18 cellular contexts compared by ENCODE assay signal in the genomic region with DNA sequence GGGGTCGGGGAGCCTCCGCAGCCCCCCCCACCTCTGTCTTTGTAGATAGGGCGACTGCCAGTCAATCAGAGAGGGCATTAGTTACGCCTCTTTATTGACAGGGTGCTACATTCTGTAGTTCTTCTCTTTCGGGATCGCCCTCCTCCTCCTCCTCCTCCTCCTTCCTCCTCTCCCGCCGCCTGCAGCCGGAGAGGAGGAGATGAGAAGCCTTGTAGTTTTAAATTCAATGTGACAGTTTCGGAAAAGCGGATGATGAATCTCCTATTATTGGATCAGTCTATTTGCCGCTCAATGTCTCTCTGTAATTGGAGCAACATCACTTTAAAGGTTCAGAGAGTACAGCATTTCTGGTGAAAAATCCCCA. TPM values are rescaled to one million over a fixed set of nuclear protein-coding genes. Genes with fewer than 3 reads are reported as not detected.
DNase-seq lines count a peak whose midpoint lies in the region; ATAC-seq and TF ChIP-seq lines count a peak whose summit lies in the region.
"Had no signal": no experiment of that assay in that cellular context is flagged by ENCODE, and none has a peak within 500 bp of the region (broad histone marks: within the 10 kb centered on the region; RNA-seq: fewer than 3 reads in every experiment).

No MANE protein-coding gene starts in this region.

- POLR2A ChIA-PET in A673 (lab: Charles Lee; ENCODE audit: low non-redundant PET), result no interaction called here
- POLR2A ChIA-PET in CD4-positive, alpha-beta memory T cell (lab: Charles Lee; ENCODE audit: partially characterized antibody), result no interaction called here
- POLR2A ChIA-PET in naive thymus-derived CD4-positive, alpha-beta T cell (lab: Charles Lee), result no interaction called here

- no peak for TF ChIP-seq EP300 in stomach (IDR thresholded peaks at IDR 0.05)

- no peak overlapping the region for H3K27ac ChIP-seq in A673 (ENCODE audit: low read depth, low read length, poor library complexity, severe bottlenecking)
- no peak overlapping the region for H3K27ac ChIP-seq in CD4-positive, alpha-beta memory T cell (ENCODE audit: low read depth, low read length)
- no peak overlapping the region for H3K27ac ChIP-seq in naive thymus-derived CD4-positive, alpha-beta T cell (ENCODE audit: low read depth, low read length)
- no peak overlapping the region for H3K27ac ChIP-seq in stomach
- H3K27ac ChIP-seq: cardiac muscle cell, transverse colon had no signal

- H3K4me1 Mint-ChIP-seq in CD4-positive, alpha-beta memory T cell, result peaks cover 12 to 28% (median 19%) of the 10 kb centered on the region in 4 donors
- peaks cover 2% of the 10 kb centered on the region for H3K4me1 Mint-ChIP-seq in activated T-helper 2 cell treated with anti-CD3 and anti-CD28 coated beads, Interferon-gamma antibody, Interleukin-2, Interleukin-4, amounts not matched to agents 10 μg/mL and 5 μg/mL and 100 μg/mL, durations not matched to agents 14 hours and 24 hours and 36 hours (ENCODE audit: low read depth)
- H3K4me1 Mint-ChIP-seq in naive thymus-derived CD4-positive, alpha-beta T cell, result peaks cover 19 to 46% (median 36%) of the 10 kb centered on the region in 7 donors

- no TSS peak for BruUV-seq in A673 (replicated peaks; lab: Mats Ljungman, UMichigan)

- H3K9me3 ChIP-seq in A673 (ENCODE audit: low read depth, low read length, poor library complexity, severe bottlenecking) (no peaks in the 10 kb centered on the region), stomach (no peaks in the 10 kb centered on the region)
- no peaks in the 10 kb centered on the region for H3K9me3 ChIP-seq in CD4-positive, alpha-beta memory T cell (ENCODE audit: control insufficient read depth in 1 of 2, low read length in 2 of 2)
- no peaks in the 10 kb centered on the region for H3K9me3 ChIP-seq in naive thymus-derived CD4-positive, alpha-beta T cell (ENCODE audit: control insufficient read depth in 2 of 3, low read length in 3 of 3)
- H3K9me3 ChIP-seq: transverse colon had no signal

- no peak for TF ChIP-seq POLR2A in stomach (IDR thresholded peaks at IDR 0.05)

- TF ChIP-seq CTCF in A673 (conservative IDR thresholded peaks at IDR 0.05; ENCODE audit: low read depth, low read length), result no peak
- no peak for TF ChIP-seq CTCF in stomach (IDR thresholded peaks at IDR 0.05)

- peaks cover 38% of the 10 kb centered on the region in 2 donors for H3K27me3 Mint-ChIP-seq in CD4-positive, alpha-beta memory T cell
- H3K27me3 Mint-ChIP-seq in activated T-helper 2 cell treated with anti-CD3 and anti-CD28 coated beads, Interferon-gamma antibody, Interleukin-2, Interleukin-4, amounts not matched to agents 10 μg/mL and 5 μg/mL and 100 μg/mL, durations not matched to agents 14 hours and 24 hours and 36 hours (ENCODE audit: low read depth), result peaks cover 51% of the 10 kb centered on the region
- peaks cover 52 to 66% (median 59%) of the 10 kb centered on the region in 5 donors for H3K27me3 Mint-ChIP-seq in naive thymus-derived CD4-positive, alpha-beta T cell

- CTCF ChIA-PET in A673 (lab: Charles Lee), result no interaction called here
- CTCF ChIA-PET in CD4-positive, alpha-beta memory T cell (lab: Charles Lee; ENCODE audit: partially characterized antibody), result no interaction called here
- CTCF ChIA-PET in naive thymus-derived CD4-positive, alpha-beta T cell (lab: Charles Lee), result no interaction called here

- H3K27me3 ChIP-seq in A673 (replicated peaks; ENCODE audit: insufficient read depth, low read depth, low read length, poor library complexity) (peaks cover 36% of the 10 kb centered on the region), stomach (peaks cover 71 to 100% (median 96%) of the 10 kb centered on the region in 3 donors)
- H3K27me3 ChIP-seq in CD4-positive, alpha-beta memory T cell (ENCODE audit: insufficient read depth, low read length), result peaks cover 50% of the 10 kb centered on the region
- H3K27me3 ChIP-seq in naive thymus-derived CD4-positive, alpha-beta T cell (ENCODE audit: control insufficient read depth in 2 of 2, insufficient read depth in 2 of 2, low read length in 2 of 2), result peaks cover 10 to 36% of the 10 kb centered on the region in 2 donors

- peaks cover 64% of the 10 kb centered on the region for H3K4me1 ChIP-seq in A673 (ENCODE audit: insufficient read depth, low read length, poor library complexity, severe bottlenecking)
- peaks cover 19% of the 10 kb centered on the region for H3K4me1 ChIP-seq in CD4-positive, alpha-beta memory T cell (ENCODE audit: insufficient read depth, low read length)
- H3K4me1 ChIP-seq in naive thymus-derived CD4-positive, alpha-beta T cell (ENCODE audit: control insufficient read depth in 2 of 2, insufficient read depth in 2 of 2, low read length in 2 of 2), result peaks cover 0 to 11% of the 10 kb centered on the region in 2 donors
- H3K4me1 ChIP-seq in stomach, result peaks cover 9 to 62% (median 36%) of the 10 kb centered on the region in 4 donors

- H3K36me3 ChIP-seq in A673 (ENCODE audit: insufficient read depth, low read length, poor library complexity, severe bottlenecking) (no peaks in the 10 kb centered on the region), stomach (no peaks in the 10 kb centered on the region)
- no peaks in the 10 kb centered on the region for H3K36me3 ChIP-seq in CD4-positive, alpha-beta memory T cell (ENCODE audit: insufficient read depth, low read length)
- H3K36me3 ChIP-seq in naive thymus-derived CD4-positive, alpha-beta T cell (ENCODE audit: control insufficient read depth in 2 of 3, insufficient read depth in 3 of 3, low read length in 3 of 3), result no peaks in the 10 kb centered on the region
- H3K36me3 ChIP-seq: cardiac muscle cell, transverse colon had no signal

- intact Hi-C loops in A673 (cut with micrococcal nuclease; ENCODE audit: unreplicated experiment) (no loop called here), stomach (cut with DNase I; ENCODE audit: low total_unique reads) (no loop called here)
- intact Hi-C loops in CD4-positive, alpha-beta memory T cell (cut with micrococcal nuclease), result no loop called here
- intact Hi-C loops in activated T-helper 2 cell treated with anti-CD3 and anti-CD28 coated beads, Interferon-gamma antibody, Interleukin-2, Interleukin-4, amounts not matched to agents 10 μg/mL and 5 μg/mL and 100 μg/mL, durations not matched to agents 14 hours and 24 hours and 36 hours (cut with micrococcal nuclease), result loop anchor here (5.0 kb wide), 1 partner anchor 715 kb away; a partner anchor contains a TSS
- intact Hi-C loops in naive thymus-derived CD4-positive, alpha-beta T cell (cut with micrococcal nuclease), result no loop called here

- no peak for ATAC-seq in naive thymus-derived CD4-positive, alpha-beta T cell
- ATAC-seq in GM21576 (IDR thresholded peaks at IDR 0.05; ENCODE audit: unreplicated experiment), result no peak
- ATAC-seq: activated naive CD4-positive, alpha-beta T cell treated with anti-CD3 and anti-CD28 coated beads, Interleukin-2, amount 50 U/mL, for 72 hours had no signal

- H3K4me3 ChIP-seq in A673 (ENCODE audit: low read depth, low read length, poor library complexity, severe bottlenecking) (peak overlapping the region; percentile 31), stomach (no peak overlapping the region)
- no peak overlapping the region for H3K4me3 ChIP-seq in CD4-positive, alpha-beta memory T cell (ENCODE audit: low read length in 2 of 2)
- no peak overlapping the region for H3K4me3 ChIP-seq in naive thymus-derived CD4-positive, alpha-beta T cell (ENCODE audit: low read length)
- H3K4me3 ChIP-seq: cardiac muscle cell, smooth muscle cell, transverse colon had no signal

- DNase-seq in A673 (ENCODE audit: low spot score) (peak; percentile 64), stomach (no peak), DMS153 (lab: John Stamatoyannopoulos, UW) (no peak), NCI-H1092 (lab: John Stamatoyannopoulos, UW) (no peak)
- no peak for DNase-seq in CD4-positive, alpha-beta memory T cell
- no peak for DNase-seq in activated T-helper 2 cell treated with anti-CD3 and anti-CD28 coated beads, Interferon-gamma antibody, Interleukin-2, Interleukin-4, amounts not matched to agents 10 μg/mL and 5 μg/mL and 100 μg/mL, durations not matched to agents 14 hours and 24 hours and 36 hours (ENCODE audit: low spot score)
- no peak for DNase-seq in naive thymus-derived CD4-positive, alpha-beta T cell
- DNase-seq: effector CD4-positive, alpha-beta T cell; IMR-90; NCI-H2081 treated with DMSO at 0.1 percent for 48 hours; NCI-H526; posterior cingulate gyrus; transverse colon had no signal

- H3K36me3 Mint-ChIP-seq in CD4-positive, alpha-beta memory T cell, result no peaks in the 10 kb centered on the region
- H3K36me3 Mint-ChIP-seq in activated T-helper 2 cell treated with anti-CD3 and anti-CD28 coated beads, Interferon-gamma antibody, Interleukin-2, Interleukin-4, amounts not matched to agents 10 μg/mL and 5 μg/mL and 100 μg/mL, durations not matched to agents 14 hours and 24 hours and 36 hours (ENCODE audit: low read depth), result peaks cover 6% of the 10 kb centered on the region
- H3K36me3 Mint-ChIP-seq in naive thymus-derived CD4-positive, alpha-beta T cell, result peaks cover 0 to 3% (median 0%) of the 10 kb centered on the region in 5 donors

- peak overlapping the region in 3 of 7 donors; percentile 27 to 89 (median 63) for H3K27ac Mint-ChIP-seq in CD4-positive, alpha-beta memory T cell
- H3K27ac Mint-ChIP-seq in activated T-helper 2 cell treated with anti-CD3 and anti-CD28 coated beads, Interferon-gamma antibody, Interleukin-2, Interleukin-4, amounts not matched to agents 10 μg/mL and 5 μg/mL and 100 μg/mL, durations not matched to agents 14 hours and 24 hours and 36 hours, result peak overlapping the region; percentile 80
- H3K27ac Mint-ChIP-seq in naive thymus-derived CD4-positive, alpha-beta T cell, result peak overlapping the region in 3 of 9 donors; percentile 3 to 82 (median 57)

- peaks cover 0 to 24% (median 0%) of the 10 kb centered on the region in 8 donors for H3K9me3 Mint-ChIP-seq in CD4-positive, alpha-beta memory T cell
- H3K9me3 Mint-ChIP-seq in activated T-helper 2 cell treated with anti-CD3 and anti-CD28 coated beads, Interferon-gamma antibody, Interleukin-2, Interleukin-4, amounts not matched to agents 10 μg/mL and 5 μg/mL and 100 μg/mL, durations not matched to agents 14 hours and 24 hours and 36 hours, result peaks cover 6% of the 10 kb centered on the region
- peaks cover 0 to 3% (median 0%) of the 10 kb centered on the region in 11 donors for H3K9me3 Mint-ChIP-seq in naive thymus-derived CD4-positive, alpha-beta T cell
- H3K9me3 Mint-ChIP-seq: activated naive CD4-positive, alpha-beta T cell treated with anti-CD3 and anti-CD28 coated beads, Interleukin-2, amount 50 U/mL, for 72 hours had no signal

- H3K4me3 Mint-ChIP-seq in CD4-positive, alpha-beta memory T cell, result peak overlapping the region in 7 of 8 donors; percentile 39 to 76 (median 70)
- H3K4me3 Mint-ChIP-seq in activated T-helper 2 cell treated with anti-CD3 and anti-CD28 coated beads, Interferon-gamma antibody, Interleukin-2, Interleukin-4, amounts not matched to agents 10 μg/mL and 5 μg/mL and 100 μg/mL, durations not matched to agents 14 hours and 24 hours and 36 hours (ENCODE audit: low read depth), result no peak overlapping the region
- peak overlapping the region in 9 of 10 donors; percentile 50 to 73 (median 63) for H3K4me3 Mint-ChIP-seq in naive thymus-derived CD4-positive, alpha-beta T cell

- WGBS in stomach, 5 donors, result 4 to 10% (median 7%) methylated on average over 11 to 12 of the region's 12 CpGs

RNA-seq across cellular contexts. Expression of a gene that starts 0.6 kb away (rescaled TPM):
- total RNA-seq in A673 (2021), result 1.2 and 1.9 TPM in 2 replicates
- total RNA-seq in CD4-positive, alpha-beta memory T cell, result not detected
- not detected for polyA plus RNA-seq in CD4-positive, alpha-beta memory T cell
- not detected in 2 replicates for total RNA-seq in activated T-helper 2 cell treated with anti-CD3 and anti-CD28 coated beads, Interferon-gamma antibody, Interleukin-2, Interleukin-4, amounts not matched to agents 10 μg/mL and 5 μg/mL and 100 μg/mL, durations not matched to agents 14 hours and 24 hours and 36 hours
- total RNA-seq in naive thymus-derived CD4-positive, alpha-beta T cell, result not detected
- polyA plus RNA-seq in naive thymus-derived CD4-positive, alpha-beta T cell, result not detected
- total RNA-seq in stomach, result not detected
- not detected for polyA plus RNA-seq in stomach
- total RNA-seq: activated naive CD4-positive, alpha-beta T cell treated with anti-CD3 and anti-CD28 coated beads, Interleukin-2, amount 50 U/mL, for 72 hours; IMR-90; mononuclear cell; smooth muscle cell; transverse colon had no signal
- polyA plus RNA-seq: IMR-90, smooth muscle cell had no signal
